9 cellular contexts compared by ENCODE assay signal in genomic region chr7:135274495-135275268, GRCh38. TPM values are rescaled to one million over a fixed set of nuclear protein-coding genes. Genes with fewer than 3 reads are reported as not detected.
DNase-seq lines count a peak whose midpoint lies in the region; ATAC-seq, FAIRE-seq and TF ChIP-seq lines count a peak whose summit lies in the region.
"Had no signal": no experiment of that assay in that cellular context is flagged by ENCODE, and none has a peak within 500 bp of the region (broad histone marks: within the 10 kb centered on the region; RNA-seq: fewer than 3 reads in every experiment).

No MANE protein-coding gene starts in this region.

- CTCF ChIA-PET in RWPE1 (lab: Yijun Ruan, JAX): interaction anchor here (0.6 to 1.9 kb wide), 10 partner anchors 10 to 1037 kb away, joined by 3 to 12 read pairs (median 4); partner anchors contain the start of gene NUP205

- H3K36me3 ChIP-seq in Loucy (ENCODE audit: insufficient read depth, low read length) (no peaks in the 10 kb centered on the region), ovary (no peaks in the 10 kb centered on the region), tibial nerve (no peaks in the 10 kb centered on the region)

- H3K4me2 ChIP-seq in Loucy (ENCODE audit: low read depth, low read length, poor library complexity, severe bottlenecking): no peak overlapping the region

- POLR2A ChIA-PET in RWPE1 (lab: Yijun Ruan, JAX; ENCODE audit: low non-redundant PET): no interaction called here

- no peak overlapping the region for H3K27ac Mint-ChIP-seq in activated T-helper 17 cell treated with anti-CD3 and anti-CD28 coated beads, Interleukin-2, amount 50 U/mL, for 72 hours

- H3K79me2 ChIP-seq in Loucy (ENCODE audit: insufficient read depth, low read length): no peaks in the 10 kb centered on the region

- H3K36me3 Mint-ChIP-seq in activated T-helper 17 cell treated with anti-CD3 and anti-CD28 coated beads, Interleukin-2, amount 50 U/mL, for 72 hours (ENCODE audit: low read depth): no peaks in the 10 kb centered on the region

- H3K4me1 ChIP-seq in Loucy (ENCODE audit: insufficient read depth, low read length, poor library complexity, severe bottlenecking): no peaks in the 10 kb centered on the region
- H3K4me1 ChIP-seq in ovary (ENCODE audit: insufficient read depth): no peaks in the 10 kb centered on the region
- peaks cover 0 to 7% (median 0%) of the 10 kb centered on the region in 4 donors for H3K4me1 ChIP-seq in tibial nerve

- H3K9me2 ChIP-seq in Loucy (replicated peaks; ENCODE audit: low read depth, low read length): no peaks in the 10 kb centered on the region

- H3F3A ChIP-seq in Loucy (ENCODE audit: low read depth): no peaks in the 10 kb centered on the region

- WGBS in ovary, 3 donors: 27 to 33% (median 30%) methylated on average over 14 of the region's 14 CpGs
- WGBS in tibial nerve, 2 donors: 40 to 41% methylated on average over 14 of the region's 14 CpGs

- peak; percentile 34 for DNase-seq in DMS 273 treated with DMSO at 0.1 percent for 48 hours (lab: John Stamatoyannopoulos, UW)
- peak; percentile 50 for DNase-seq in RWPE1 (ENCODE audit: low spot score)
- peak; percentile 63 to 68 for DNase-seq in frontal cortex (ENCODE audit: low spot score in 2 of 2)
- peak; percentile 42 to 72 (median 62) for DNase-seq in ovary
- DNase-seq in tibial nerve (ENCODE audit: low spot score in 2 of 2): peak; percentile 49 to 83

- no peaks in the 10 kb centered on the region for H3K27me3 Mint-ChIP-seq in activated T-helper 17 cell treated with anti-CD3 and anti-CD28 coated beads, Interleukin-2, amount 50 U/mL, for 72 hours

- H4K20me1 ChIP-seq in Loucy (ENCODE audit: insufficient read depth, low read length, poor library complexity, severe bottlenecking): no peaks in the 10 kb centered on the region

- peak; percentile 83 for TF ChIP-seq CTCF in Loucy (conservative IDR thresholded peaks at IDR 0.05; ENCODE audit: low read length)
- peak; percentile 92 for TF ChIP-seq CTCF in RWPE1 (conservative IDR thresholded peaks at IDR 0.05; ENCODE audit: low read depth)
- TF ChIP-seq CTCF in ovary (IDR thresholded peaks at IDR 0.05): peak; percentile 54 to 66 (median 60)
- TF ChIP-seq CTCF in tibial nerve (IDR thresholded peaks at IDR 0.05): peak; percentile 70 to 92 (median 80)

- H3K9me3 ChIP-seq in Loucy (ENCODE audit: insufficient read depth, low read depth, low read length): no peaks in the 10 kb centered on the region
- H3K9me3 ChIP-seq in ovary: no peaks in the 10 kb centered on the region
- no peaks in the 10 kb centered on the region for H3K9me3 ChIP-seq in tibial nerve

- H3K27me3 ChIP-seq in Loucy (ENCODE audit: insufficient read depth, low read length, poor library complexity, severe bottlenecking) (no peaks in the 10 kb centered on the region), ovary (no peaks in the 10 kb centered on the region), tibial nerve (no peaks in the 10 kb centered on the region)

- no peak for FAIRE-seq in frontal cortex (lab: Jason Lieb, UNC)

- H3K9me3 Mint-ChIP-seq in activated T-helper 17 cell treated with anti-CD3 and anti-CD28 coated beads, Interleukin-2, amount 50 U/mL, for 72 hours: no peaks in the 10 kb centered on the region

- TF ChIP-seq POLR2A in ovary (IDR thresholded peaks at IDR 0.05) (no peak), tibial nerve (IDR thresholded peaks at IDR 0.05) (no peak)

- H3K9ac ChIP-seq in Loucy (ENCODE audit: low read depth, low read length, poor library complexity, severe bottlenecking): no peak overlapping the region

- no peak overlapping the region for H3K4me3 Mint-ChIP-seq in activated T-helper 17 cell treated with anti-CD3 and anti-CD28 coated beads, Interleukin-2, amount 50 U/mL, for 72 hours

- H3K27ac ChIP-seq in RWPE1 (no peak overlapping the region), ovary (no peak overlapping the region), tibial nerve (no peak overlapping the region)

- intact Hi-C loops in ovary (cut with DNase I): loop anchor here in 1 of 4 donors (5.0 kb wide), 1 partner anchor 233 kb away; no protein-coding TSS in a partner anchor

- TF ChIP-seq EP300 in ovary (IDR thresholded peaks at IDR 0.05) (no peak), tibial nerve (IDR thresholded peaks at IDR 0.05) (no peak)

- H3K4me3 ChIP-seq in Loucy (ENCODE audit: low read length, poor library complexity, severe bottlenecking) (no peak overlapping the region), ovary (no peak overlapping the region), tibial nerve (no peak overlapping the region)

- no peak overlapping the region for H2AFZ ChIP-seq in Loucy (ENCODE audit: low read length)

- ATAC-seq in GM21529 (IDR thresholded peaks at IDR 0.05; ENCODE audit: unreplicated experiment): peak; percentile 92
- peak; percentile 83 for ATAC-seq in activated T-helper 17 cell treated with anti-CD3 and anti-CD28 coated beads, Interleukin-2, amount 50 U/mL, for 72 hours (replicated peaks)

- peaks cover 3% of the 10 kb centered on the region for H3K4me1 Mint-ChIP-seq in activated T-helper 17 cell treated with anti-CD3 and anti-CD28 coated beads, Interleukin-2, amount 50 U/mL, for 72 hours

RNA-seq across cellular contexts. Expression of gene STRA8, which starts 41.0 kb away (rescaled TPM):
- total RNA-seq in activated T-helper 17 cell treated with anti-CD3 and anti-CD28 coated beads, Interleukin-2, amount 50 U/mL, for 72 hours: not detected
- total RNA-seq in frontal cortex: not detected
- total RNA-seq in ovary: not detected
- polyA plus RNA-seq in ovary: not detected
- not detected for total RNA-seq in tibial nerve
- polyA plus RNA-seq: adipose tissue had no signal
